ENCODE assay signal across 10 cellular contexts in the genomic region with DNA sequence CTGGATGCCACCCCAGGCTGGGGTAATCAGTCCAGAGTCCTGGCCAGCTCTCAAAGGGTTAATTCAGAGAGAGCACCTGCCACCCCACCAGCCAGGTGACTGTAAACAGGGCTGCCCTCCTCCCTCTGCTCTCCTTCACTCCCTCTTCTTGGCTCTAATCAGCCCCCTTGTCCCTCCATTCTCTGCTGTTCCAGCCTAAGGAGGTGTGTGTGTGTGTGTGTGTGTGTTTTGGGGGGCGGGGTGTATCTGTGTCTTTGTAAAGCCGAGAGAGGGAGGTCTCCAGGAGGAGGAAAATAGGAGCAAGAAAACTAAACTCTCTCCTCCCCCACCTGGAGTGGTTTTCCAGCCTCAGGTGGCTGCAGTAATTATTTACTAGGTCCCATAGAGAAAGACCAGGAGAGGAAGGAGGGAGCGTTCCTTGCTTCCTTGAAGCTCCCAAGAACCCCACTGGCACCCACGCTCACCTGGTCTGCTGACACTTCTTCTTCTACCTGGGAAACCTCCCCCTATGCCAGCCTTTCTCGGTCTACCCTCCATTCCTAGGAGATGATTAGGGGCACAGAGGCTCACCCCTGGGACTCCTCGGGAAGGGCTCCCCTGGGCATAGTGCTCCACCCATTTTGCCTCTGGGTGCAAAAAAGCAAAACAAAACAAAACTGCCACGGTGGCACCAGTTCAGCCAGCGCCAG. TPM values are rescaled to one million over a fixed set of nuclear protein-coding genes. Genes with fewer than 3 reads are reported as not detected.
A peak's percentile ranks its signal among the peaks of the same experiment; 100 is the strongest.
DNase-seq lines count a peak whose midpoint lies in the region; ATAC-seq and TF ChIP-seq lines count a peak whose summit lies in the region.
"Had no signal": no experiment of that assay in that cellular context is flagged by ENCODE, and none has a peak within 500 bp of the region (broad histone marks: within the 10 kb centered on the region; RNA-seq: fewer than 3 reads in every experiment).

No MANE protein-coding gene starts in this region.

- intact Hi-C loops in left cardiac atrium (cut with DNase I) (no loop called here), left ventricle myocardium superior (cut with micrococcal nuclease) (no loop called here), stomach (cut with DNase I; ENCODE audit: low total_unique reads) (no loop called here)
- intact Hi-C loops in dendritic cell treated with granulocyte-macrophage colony-stimulating factor and Interleukin-4, amounts not matched to agents 40 ng/mL and 50 ng/mL, for 4 days (cut with micrococcal nuclease) = no loop called here

- no peaks in the 10 kb centered on the region for H3K9me3 ChIP-seq in stomach

- peaks cover 61% of the 10 kb centered on the region for H3K4me1 Mint-ChIP-seq in dendritic cell treated with granulocyte-macrophage colony-stimulating factor and Interleukin-4, amounts not matched to agents 40 ng/mL and 50 ng/mL, for 4 days (ENCODE audit: low read depth)

- DNase-seq in left cardiac atrium (peak; percentile 15), left ventricle myocardium superior (no peak), stomach (peak; percentile 57), foreskin fibroblast (no peak)
- DNase-seq: activated T-cell treated with anti-CD3 and anti-CD28 coated beads, Interleukin-2, amount 50 U/mL, for 4 hours; mesendoderm; stimulated activated CD4-positive, alpha-beta T cell treated with anti-CD3 and anti-CD28 coated beads, Interleukin-12 subunit alpha, Interleukin-12 subunit beta, amount 100 ng/mL, for 4 hours had no signal

- TF ChIP-seq EP300 in stomach (IDR thresholded peaks at IDR 0.05) = no peak

- peak overlapping the region; percentile 72 to 90 (median 79) for H3K27ac ChIP-seq in stomach

- H3K4me3 ChIP-seq in stomach (peak overlapping the region; percentile 11 to 50 (median 32)), foreskin fibroblast (ENCODE audit: low read depth in 1 of 2, low read length in 2 of 2) (no peak overlapping the region)

- peaks cover 27% of the 10 kb centered on the region for H3K27me3 Mint-ChIP-seq in dendritic cell treated with granulocyte-macrophage colony-stimulating factor and Interleukin-4, amounts not matched to agents 40 ng/mL and 50 ng/mL, for 4 days
- H3K27me3 Mint-ChIP-seq: IgD-negative memory B cell had no signal

- no peaks in the 10 kb centered on the region for H3K27me3 ChIP-seq in stomach

- no peak overlapping the region for H3K4me3 Mint-ChIP-seq in dendritic cell treated with granulocyte-macrophage colony-stimulating factor and Interleukin-4, amounts not matched to agents 40 ng/mL and 50 ng/mL, for 4 days
- H3K4me3 Mint-ChIP-seq: activated T-cell treated with anti-CD3 and anti-CD28 coated beads, Interleukin-2, amount 50 U/mL, for 4 hours had no signal

- H3K4me1 ChIP-seq in stomach = peaks cover 30 to 57% (median 41%) of the 10 kb centered on the region in 4 donors

- no peak for TF ChIP-seq POLR2A in stomach (IDR thresholded peaks at IDR 0.05)

- no peaks in the 10 kb centered on the region for H3K9me3 Mint-ChIP-seq in dendritic cell treated with granulocyte-macrophage colony-stimulating factor and Interleukin-4, amounts not matched to agents 40 ng/mL and 50 ng/mL, for 4 days
- H3K9me3 Mint-ChIP-seq: activated T-cell treated with anti-CD3 and anti-CD28 coated beads, Interleukin-2, amount 50 U/mL, for 4 hours; IgD-negative memory B cell had no signal

- peak overlapping the region; percentile 83 for H3K27ac Mint-ChIP-seq in dendritic cell treated with granulocyte-macrophage colony-stimulating factor and Interleukin-4, amounts not matched to agents 40 ng/mL and 50 ng/mL, for 4 days

- TF ChIP-seq CTCF in stomach (IDR thresholded peaks at IDR 0.05) (no peak), foreskin fibroblast (IDR thresholded peaks at IDR 0.05; ENCODE audit: low read depth, low read length) (no peak)

- ATAC-seq in left cardiac atrium = no peak
- no peak for ATAC-seq in left ventricle myocardium superior
- ATAC-seq in HG03520 (IDR thresholded peaks at IDR 0.05; ENCODE audit: unreplicated experiment) = no peak
- ATAC-seq: activated T-cell treated with anti-CD3 and anti-CD28 coated beads, Interleukin-2, amount 50 U/mL, for 4 hours had no signal

- H3K36me3 Mint-ChIP-seq in dendritic cell treated with granulocyte-macrophage colony-stimulating factor and Interleukin-4, amounts not matched to agents 40 ng/mL and 50 ng/mL, for 4 days (ENCODE audit: low read depth) = no peaks in the 10 kb centered on the region

- WGBS in stomach, 5 donors = 19 to 44% (median 29%) methylated on average over 8 of the region's 8 CpGs

- H3K36me3 ChIP-seq in stomach = peaks cover 0 to 6% (median 0%) of the 10 kb centered on the region in 4 donors

RNA-seq across cellular contexts. Expression of a gene that starts 12.8 kb away (rescaled TPM):
- total RNA-seq in left cardiac atrium (under 1 TPM; 0.15 to 0.21 TPM), left ventricle myocardium superior (0.22 TPM), stomach (10 to 100 TPM in 1 of 5 donors, 1 to 10 TPM in 1, under 1 TPM in 1, not detected in 2; 0.73 to 16.9 (median 5.4) TPM)
- under 1 TPM; 0.58 to 0.68 (median 0.61) TPM for polyA plus RNA-seq in stomach

RNA-seq across cellular contexts. Expression of a gene that starts 13.3 kb away (rescaled TPM):
- total RNA-seq in left cardiac atrium (100 to 1,000 TPM; 143 to 156 TPM), left ventricle myocardium superior (134 TPM), stomach (100 to 1,000 TPM in 3 of 5 donors, 10 to 100 TPM in 2; 60.8 to 238 (median 133) TPM)
- polyA plus RNA-seq in stomach = 100 to 1,000 TPM; 183 to 399 (median 242) TPM

RNA-seq across cellular contexts. Expression of a gene that starts 21.3 kb away (rescaled TPM):
- total RNA-seq in left cardiac atrium (10 to 100 TPM; 17.9 to 18.6 TPM), left ventricle myocardium superior (6.3 TPM), stomach (10 to 100 TPM; 11.0 to 65.9 (median 25.4) TPM)
- polyA plus RNA-seq in stomach = 10 to 100 TPM; 11.0 to 27.9 (median 17.8) TPM

RNA-seq across cellular contexts. Expression of a gene that starts 22.1 kb away (rescaled TPM):
- total RNA-seq in left cardiac atrium (10 to 100 TPM; 19.7 to 25.5 TPM), left ventricle myocardium superior (14.1 TPM), stomach (10 to 100 TPM in 4 of 5 donors, 1 to 10 TPM in 1; 1.2 to 54.9 (median 25.2) TPM)
- polyA plus RNA-seq in stomach = 10 to 100 TPM; 48.3 to 71.1 (median 58.2) TPM

RNA-seq across cellular contexts. Expression of a gene that starts 46.1 kb away (rescaled TPM):
- total RNA-seq in left cardiac atrium (10 to 100 TPM; 65.8 to 78.6 TPM), left ventricle myocardium superior (52.4 TPM), stomach (10 to 100 TPM in 4 of 5 donors, not detected in 1; 13.3 to 51.3 (median 38.3) TPM)
- polyA plus RNA-seq in stomach = 100 to 1,000 TPM; 192 to 301 (median 220) TPM

Comparison
In these comparisons a context has a peak if more than half of its experiments do, and no peak if none do; other contexts are left out.
1. DNase-seq: peak in left cardiac atrium (single experiment) and stomach (single experiment); none in left ventricle myocardium superior (single experiment) and foreskin fibroblast (0 of 2).
2. H3K4me3 ChIP-seq: peak in stomach (4 of 4); none in foreskin fibroblast (0 of 2).